In genomic region chr1:201540846-201541735, GRCh38 we compare ENCODE assay signal across 11 cellular contexts. TPM values are rescaled to one million over a fixed set of nuclear protein-coding genes. Genes with fewer than 3 reads are reported as not detected.
DNase-seq lines count a peak whose midpoint lies in the region; ATAC-seq and TF ChIP-seq lines count a peak whose summit lies in the region.
"Had no signal": no experiment of that assay in that cellular context is flagged by ENCODE, and none has a peak within 500 bp of the region (broad histone marks: within the 10 kb centered on the region; RNA-seq: fewer than 3 reads in every experiment).

No MANE protein-coding gene starts in this region.

- peaks cover 74% of the 10 kb centered on the region for H3K27me3 Mint-ChIP-seq in brain

- no peak for TF ChIP-seq EP300 in upper lobe of left lung (IDR thresholded peaks at IDR 0.05)

- no peaks in the 10 kb centered on the region for H3K27me3 ChIP-seq in left ventricle myocardium inferior (ENCODE audit: low read depth)
- no peaks in the 10 kb centered on the region for H3K27me3 ChIP-seq in muscle layer of colon (ENCODE audit: control insufficient read depth in 1 of 2, insufficient read depth in 2 of 2, low read length in 2 of 2)
- peaks cover 0 to 12% (median 0%) of the 10 kb centered on the region in 4 donors for H3K27me3 ChIP-seq in upper lobe of left lung
- peaks cover 11% of the 10 kb centered on the region for H3K27me3 ChIP-seq in upper lobe of right lung
- H3K27me3 ChIP-seq: cardiac muscle cell had no signal

- H3K27ac ChIP-seq in left ventricle myocardium inferior (replicated peaks): peak overlapping the region; percentile 91
- H3K27ac ChIP-seq in muscle layer of colon (ENCODE audit: low read depth, low read length): peak overlapping the region; percentile 93
- peak overlapping the region; percentile 88 to 90 (median 88) for H3K27ac ChIP-seq in upper lobe of left lung
- no peak overlapping the region for H3K27ac ChIP-seq in upper lobe of right lung
- H3K27ac ChIP-seq: cardiac muscle cell had no signal

- H3K27ac Mint-ChIP-seq in brain: peak overlapping the region in 2 of 5 experiments; percentile 48 to 92

- no peaks in the 10 kb centered on the region for H3K36me3 Mint-ChIP-seq in brain

- ATAC-seq in left cardiac atrium (no peak), upper lobe of left lung (ENCODE audit: low FRiP score in 2 of 2) (no peak), HG02885 (IDR thresholded peaks at IDR 0.05; ENCODE audit: poor library complexity, unreplicated experiment) (no peak), upper lobe of right lung (no peak)

- DNase-seq in left ventricle myocardium inferior (no peak), left cardiac atrium (no peak), upper lobe of left lung (no peak), SK-N-DZ (ENCODE audit: low spot score) (no peak), upper lobe of right lung (no peak)
- DNase-seq: AML-193, SIG-M5 had no signal

- WGBS in upper lobe of left lung, 2 donors: 84 to 87% methylated on average over 12 of the region's 12 CpGs

- H3K9ac ChIP-seq in muscle layer of colon (ENCODE audit: low read length): peak overlapping the region; percentile 83

- H3K36me3 ChIP-seq in left ventricle myocardium inferior: no peaks in the 10 kb centered on the region
- H3K36me3 ChIP-seq in muscle layer of colon (ENCODE audit: insufficient read depth, low read length): no peaks in the 10 kb centered on the region
- no peaks in the 10 kb centered on the region for H3K36me3 ChIP-seq in upper lobe of left lung
- no peaks in the 10 kb centered on the region for H3K36me3 ChIP-seq in upper lobe of right lung
- H3K36me3 ChIP-seq: cardiac muscle cell had no signal

- H3K9me3 ChIP-seq in left ventricle myocardium inferior (replicated peaks) (no peaks in the 10 kb centered on the region), muscle layer of colon (ENCODE audit: low read length) (no peaks in the 10 kb centered on the region), upper lobe of left lung (no peaks in the 10 kb centered on the region), upper lobe of right lung (no peaks in the 10 kb centered on the region)

- TF ChIP-seq CTCF in left ventricle myocardium inferior (IDR thresholded peaks at IDR 0.05; ENCODE audit: borderline replicate concordance) (no peak), brain (conservative IDR thresholded peaks at IDR 0.05) (no peak), upper lobe of left lung (IDR thresholded peaks at IDR 0.05) (no peak), upper lobe of right lung (IDR thresholded peaks at IDR 0.05) (no peak)

- H3K4me1 ChIP-seq in left ventricle myocardium inferior (peaks cover 87% of the 10 kb centered on the region), muscle layer of colon (ENCODE audit: insufficient read depth, low read length) (peaks cover 67% of the 10 kb centered on the region), upper lobe of left lung (peaks cover 49 to 80% (median 66%) of the 10 kb centered on the region in 4 donors), upper lobe of right lung (peaks cover 46% of the 10 kb centered on the region)

- TF ChIP-seq POLR2A in upper lobe of left lung (IDR thresholded peaks at IDR 0.05): no peak

- peaks cover 74% of the 10 kb centered on the region for H3K4me1 Mint-ChIP-seq in brain

- H3K9me3 Mint-ChIP-seq in brain: peaks cover 0 to 6% (median 2%) of the 10 kb centered on the region in 5 experiments

- intact Hi-C loops in left ventricle myocardium inferior (cut with micrococcal nuclease) (no loop called here), left cardiac atrium (cut with DNase I) (no loop called here), upper lobe of right lung (cut with DNase I) (no loop called here)

- peak overlapping the region; percentile 87 to 94 (median 92) for H3K4me3 Mint-ChIP-seq in brain

- H3K4me3 ChIP-seq in left ventricle myocardium inferior (peak overlapping the region; percentile 81), muscle layer of colon (ENCODE audit: low read depth in 1 of 2, low read length in 2 of 2) (peak overlapping the region in 1 of 2 donors; percentile 77), upper lobe of left lung (peak overlapping the region in 1 of 4 donors; percentile 71), upper lobe of right lung (no peak overlapping the region)

RNA-seq across cellular contexts. Expression of gene NAV1, which starts 2.2 kb away (rescaled TPM):
- total RNA-seq in left ventricle myocardium inferior (74.8 TPM), left cardiac atrium (10 to 100 TPM; 20.7 to 34.8 TPM), upper lobe of left lung (10 to 100 TPM; 15.2 to 41.0 (median 24.1) TPM), upper lobe of right lung (34.1 TPM)
- 55.4 TPM for polyA plus RNA-seq in brain (ENCODE audit: insufficient read depth, low read depth, low replicate concordance)
- 1.00 and 1.4 TPM in 2 replicates for polyA plus RNA-seq in SK-N-DZ (2014; cell fraction: cytosol; rRNA removed)
- 0.65 and 0.95 TPM in 2 replicates for polyA plus RNA-seq in SK-N-DZ (2014; cell fraction: nucleus; rRNA removed)

RNA-seq across cellular contexts. Expression of gene CSRP1, which starts 34.2 kb away (rescaled TPM):
- total RNA-seq in left ventricle myocardium inferior (41.0 TPM), left cardiac atrium (100 to 1,000 TPM in 1 of 2 donors, 10 to 100 TPM in 1; 95.1 to 154 TPM), upper lobe of left lung (100 to 1,000 TPM; 200 to 495 (median 327) TPM), upper lobe of right lung (280 TPM)
- 599 TPM for polyA plus RNA-seq in brain (ENCODE audit: insufficient read depth, low read depth, low replicate concordance)
- polyA plus RNA-seq in SK-N-DZ (2014; cell fraction: cytosol; rRNA removed): 8.2 and 16.9 TPM in 2 replicates
- polyA plus RNA-seq in SK-N-DZ (2014; cell fraction: nucleus; rRNA removed): 4.3 and 10.9 TPM in 2 replicates
